12 cellular contexts compared by ENCODE assay signal in genomic region chr21:38798481-38798882, GRCh38. TPM values are rescaled to one million over a fixed set of nuclear protein-coding genes. Genes with fewer than 3 reads are reported as not detected.
DNase-seq lines count a peak whose midpoint lies in the region; ATAC-seq, FAIRE-seq and TF ChIP-seq lines count a peak whose summit lies in the region.
"Had no signal": no experiment of that assay in that cellular context is flagged by ENCODE, and none has a peak within 500 bp of the region (broad histone marks: within the 10 kb centered on the region; RNA-seq: fewer than 3 reads in every experiment).

No MANE protein-coding gene starts in this region.

- peaks cover 9% of the 10 kb centered on the region for H3K4me1 Mint-ChIP-seq in WTC11

- no peaks in the 10 kb centered on the region for H3K9me3 Mint-ChIP-seq in WTC11
- H3K9me3 Mint-ChIP-seq: nephron had no signal

- no peak for DNase-seq in activated CD4-positive, CD25-positive, alpha-beta regulatory T cell (lab: John Stamatoyannopoulos, UW)
- peak; percentile 17 for DNase-seq in WTC11 (ENCODE audit: low spot score)
- DNase-seq in frontal cortex (ENCODE audit: low spot score in 2 of 2), result no peak
- no peak for DNase-seq in AML-193 (lab: John Stamatoyannopoulos, UW)
- no peak for DNase-seq in nucleus accumbens (lab: John Stamatoyannopoulos, UW)
- DNase-seq: adrenal gland, foreskin fibroblast, T-helper 9 cell had no signal

- POLR2A ChIA-PET in WTC11 (lab: Charles Lee), result no interaction called here

- H3K4me1 ChIP-seq in muscle layer of duodenum (ENCODE audit: control insufficient read depth in 1 of 2, insufficient read depth in 2 of 2, low read length in 2 of 2), result no peaks in the 10 kb centered on the region
- H3K4me1 ChIP-seq: adrenal gland had no signal

- peak overlapping the region; percentile 28 for H3K27ac ChIP-seq in muscle layer of duodenum (ENCODE audit: low read length)
- H3K27ac ChIP-seq: adrenal gland had no signal

- H3K4me3 ChIP-seq in muscle layer of duodenum (ENCODE audit: low read depth in 1 of 2, low read length in 2 of 2), result no peak overlapping the region
- H3K4me3 ChIP-seq: adrenal gland had no signal

- FAIRE-seq in frontal cortex (lab: Jason Lieb, UNC), result no peak

- H3K36me3 Mint-ChIP-seq in WTC11, result no peaks in the 10 kb centered on the region

- H3K27ac Mint-ChIP-seq in WTC11, result peak overlapping the region; percentile 7; the same call in 1 of the 2 replicates
- H3K27ac Mint-ChIP-seq: nephron had no signal

- H3K27me3 ChIP-seq in muscle layer of duodenum (ENCODE audit: low read depth, low read length), result no peaks in the 10 kb centered on the region
- H3K27me3 ChIP-seq: adrenal gland had no signal

- ATAC-seq in activated CD4-positive, CD25-positive, alpha-beta regulatory T cell treated with anti-CD3 and anti-CD28 coated beads, Interleukin-2, amount 50 U/mL, for 24 hours, result peak; percentile 47 to 49
- ATAC-seq in HG03095 (IDR thresholded peaks at IDR 0.05; ENCODE audit: unreplicated experiment), result peak; percentile 55
- peak; percentile 36; the same call in 1 of the 2 replicates for ATAC-seq in WTC11

- no peaks in the 10 kb centered on the region for H3K36me3 ChIP-seq in muscle layer of duodenum (ENCODE audit: control insufficient read depth in 1 of 2, insufficient read depth in 2 of 2, low read length in 2 of 2)
- H3K36me3 ChIP-seq: adrenal gland had no signal

- no peaks in the 10 kb centered on the region; the same call in none of the 2 replicates for H3K27me3 Mint-ChIP-seq in WTC11 (ENCODE audit: low read depth)

- CTCF ChIA-PET in WTC11 (lab: Charles Lee), result no interaction called here

- TF ChIP-seq CTCF in WTC11 (IDR thresholded peaks at IDR 0.05), result no peak

- H3K4me3 Mint-ChIP-seq in WTC11, result no peak overlapping the region
- H3K4me3 Mint-ChIP-seq: nephron had no signal

- no peaks in the 10 kb centered on the region for H3K9me3 ChIP-seq in muscle layer of duodenum (ENCODE audit: control insufficient read depth in 1 of 2, low read length in 2 of 2)
- H3K9me3 ChIP-seq: adrenal gland had no signal

TF ChIP-seq in WTC11, 78 proteins besides CTCF, POLR2A, EP300 and RAD21:
- TF ChIP-seq SP1 (CRISPR knock-in tag; conservative IDR thresholded peaks at IDR 0.05) (no peak), E2F1 (CRISPR knock-in tag; IDR thresholded peaks at IDR 0.05) (no peak), ZMAT4 (CRISPR knock-in tag; IDR thresholded peaks at IDR 0.05) (no peak), GRHL2 (CRISPR knock-in tag; IDR thresholded peaks at IDR 0.05; ENCODE audit: insufficient replicate concordance, severe bottlenecking) (no peak), E2F4 (CRISPR knock-in tag; IDR thresholded peaks at IDR 0.05; ENCODE audit: borderline replicate concordance, low read depth) (no peak), E2F5 (CRISPR knock-in tag; IDR thresholded peaks at IDR 0.05) (no peak), ZBTB21 (CRISPR knock-in tag; IDR thresholded peaks at IDR 0.05; ENCODE audit: borderline replicate concordance) (no peak), MYBL2 (CRISPR knock-in tag; IDR thresholded peaks at IDR 0.05) (no peak), ATF2 (CRISPR knock-in tag; IDR thresholded peaks at IDR 0.05; ENCODE audit: borderline replicate concordance, low read depth) (no peak), ZNF138 (CRISPR knock-in tag; conservative IDR thresholded peaks at IDR 0.05) (no peak), USF2 (CRISPR knock-in tag; IDR thresholded peaks at IDR 0.05) (no peak), ZBTB43 (CRISPR knock-in tag; IDR thresholded peaks at IDR 0.05) (no peak), NR2C2 (CRISPR knock-in tag; IDR thresholded peaks at IDR 0.05) (no peak)
TF ChIP-seq in WTC11: peak in this region for 0.

RNA-seq across cellular contexts. Expression of gene ETS2, which starts 7.2 kb away (rescaled TPM):
- 45.0 to 56.4 TPM (median 48.3 TPM) in 3 replicates for total RNA-seq in WTC11 (2021)
- 11.0 TPM for total RNA-seq in frontal cortex
